ENCODE assay signal across 8 cellular contexts in genomic region chr4:40055873-40056721, GRCh38. TPM values are rescaled to one million over a fixed set of nuclear protein-coding genes. Genes with fewer than 3 reads are reported as not detected.
DNase-seq lines count a peak whose midpoint lies in the region; ATAC-seq and TF ChIP-seq lines count a peak whose summit lies in the region.

No MANE protein-coding gene starts in this region.

- H3K9ac ChIP-seq in HUES64 (ENCODE audit: low read depth, low read length) = peak overlapping the region; percentile 98

- no peaks in the 10 kb centered on the region for H3K27me3 ChIP-seq in HUES64 (ENCODE audit: insufficient read depth, low read length)
- H3K27me3 ChIP-seq in SJSA1 (replicated peaks) = no peaks in the 10 kb centered on the region
- H3K27me3 ChIP-seq in thymus (ENCODE audit: control insufficient read depth, insufficient read depth) = no peaks in the 10 kb centered on the region

- under 1% methylated on average over 85 of the region's 85 CpGs for WGBS in HUES64
- under 1% methylated on average over 85 of the region's 85 CpGs for whole genome bisulfite sequencing in thymus

- H3K4me1 ChIP-seq in HUES64 (ENCODE audit: insufficient read depth, low read length) (peaks cover 23% of the 10 kb centered on the region), SJSA1 (replicated peaks) (peaks cover 10% of the 10 kb centered on the region), thymus (ENCODE audit: control insufficient read depth, insufficient read depth, low read length) (peaks cover 7% of the 10 kb centered on the region)

- peak overlapping the region; percentile 100 for H3K27ac ChIP-seq in HUES64 (ENCODE audit: low read depth, low read length)
- H3K27ac ChIP-seq in SJSA1 = peak overlapping the region; percentile 94
- peak overlapping the region; percentile 100 for H3K27ac ChIP-seq in thymus (ENCODE audit: low read depth)

- no peaks in the 10 kb centered on the region for H3K9me3 ChIP-seq in HUES64 (ENCODE audit: insufficient read depth, low read depth, low read length)
- no peaks in the 10 kb centered on the region for H3K9me3 ChIP-seq in SJSA1 (replicated peaks)
- H3K9me3 ChIP-seq in thymus (ENCODE audit: control insufficient read depth) = no peaks in the 10 kb centered on the region

- ATAC-seq in GM19025 (IDR thresholded peaks at IDR 0.05; ENCODE audit: low read depth, unreplicated experiment) (peak; percentile 4), omental fat pad (ENCODE audit: low FRiP score) (peak; percentile 25)

- no peak for TF ChIP-seq CTCF in AG09309 (IDR thresholded peaks at IDR 0.05; ENCODE audit: control insufficient read depth, insufficient read depth, low read depth, low read length, missing control alignments)
- no peak for TF ChIP-seq CTCF in omental fat pad (IDR thresholded peaks at IDR 0.05)

- H3K36me3 ChIP-seq in HUES64 (ENCODE audit: insufficient read depth, low read length) = peaks cover 6% of the 10 kb centered on the region
- H3K36me3 ChIP-seq in SJSA1 = peaks cover 4% of the 10 kb centered on the region; the same call in 1 of the 2 replicates
- peaks cover 5% of the 10 kb centered on the region for H3K36me3 ChIP-seq in thymus (ENCODE audit: control insufficient read depth, insufficient read depth)

- H3K4me3 ChIP-seq in AG09309 (ENCODE audit: control insufficient read depth, low read depth, low read length) = peak overlapping the region; percentile 89
- peak overlapping the region; percentile 74 for H3K4me3 ChIP-seq in HUES64 (ENCODE audit: low read length)
- H3K4me3 ChIP-seq in SJSA1 = peak overlapping the region; percentile 77
- peak overlapping the region; percentile 95 for H3K4me3 ChIP-seq in thymus (ENCODE audit: low read length)

- DNase-seq in AG09309 (ENCODE audit: low read depth) (peak; percentile 64), SJSA1 (ENCODE audit: low read depth in 1 of 2, low spot score in 2 of 2) (peak; percentile 65 to 75), globus pallidus (ENCODE audit: low spot score) (peak; percentile 35), omental fat pad (ENCODE audit: low spot score) (peak; percentile 24)
- DNase-seq in activated naive CD4-positive, alpha-beta T cell treated with anti-CD3 and anti-CD28 coated beads, Interleukin-2, amount 50 U/mL, for 16 hours = peak; percentile 46

RNA-seq across cellular contexts. Expression of gene N4BP2, which starts 0.6 kb away (rescaled TPM):
- polyA plus RNA-seq in HUES64 (2013, experiment 1 of 2) = 20.4 TPM
- polyA plus RNA-seq in HUES64 (2013, experiment 2 of 2) = 19.7 TPM
- 7.0 TPM in 2 replicates for total RNA-seq in SJSA1 (2014; rRNA removed; shearing (Covaris generic))
- 1 to 10 TPM; 6.5 to 9.2 (median 9.0) TPM for total RNA-seq in omental fat pad
- polyA plus RNA-seq in thymus = 7.7 TPM

Comparison
In these comparisons a context has a peak if more than half of its experiments do, and no peak if none do; other contexts are left out.
1. Peak in every context shown above with its lines: DNase-seq, ATAC-seq, H3K4me3 ChIP-seq and H3K27ac ChIP-seq.